ENCODE assay signal across 13 cellular contexts in genomic region chr12:46131729-46132128, GRCh38.
DNase-seq lines count a peak whose midpoint lies in the region; ATAC-seq and TF ChIP-seq lines count a peak whose summit lies in the region.
"Had no signal": no experiment of that assay in that cellular context is flagged by ENCODE, and none has a peak within 500 bp of the region (broad histone marks: within the 10 kb centered on the region; RNA-seq: fewer than 3 reads in every experiment).

No MANE protein-coding gene starts in this region.

- DNase-seq in NB4 (ENCODE audit: low read depth) (peak; percentile 41), epithelial cell of proximal tubule (ENCODE audit: low read depth) (no peak), osteocyte (ENCODE audit: extremely low spot score, unreplicated experiment) (no peak)
- no peak for DNase-seq in activated naive CD4-positive, alpha-beta T cell treated with anti-CD3 and anti-CD28 coated beads, Interleukin-2, amount 50 U/mL, for 72 hours (ENCODE audit: low spot score in 2 of 2)
- DNase-seq in activated CD4-positive, CD25-positive, alpha-beta regulatory T cell treated with anti-CD3 and anti-CD28 coated beads, Interleukin-2, amount 50 U/mL, for 72 hours: no peak
- no peak for DNase-seq in activated naive CD4-positive, alpha-beta T cell treated with Interleukin-2 at 50 U/mL for 16 hours
- DNase-seq: activated CD8-positive, alpha-beta memory T cell treated with anti-CD3 and anti-CD28 coated beads, Interleukin-2, amount 50 U/mL, for 48 hours; heart right ventricle; NCI-H2029 treated with DMSO at 0.1 percent for 48 hours; nephron progenitor cell; testis had no signal

- peaks cover 9% of the 10 kb centered on the region for H3K4me1 Mint-ChIP-seq in osteocyte (ENCODE audit: unreplicated experiment)

- no peak for ATAC-seq in activated naive CD4-positive, alpha-beta T cell treated with anti-CD3 and anti-CD28 coated beads, Interleukin-2, amount 50 U/mL, for 72 hours

- H3K4me3 ChIP-seq in NB4 (ENCODE audit: low read depth, low read length) (no peak overlapping the region), epithelial cell of proximal tubule (ENCODE audit: low read depth, low read length) (no peak overlapping the region)
- H3K4me3 ChIP-seq: breast epithelium, heart right ventricle, testis had no signal

- H3K4me3 Mint-ChIP-seq in osteocyte (ENCODE audit: unreplicated experiment): no peak overlapping the region
- H3K4me3 Mint-ChIP-seq: nephron progenitor cell had no signal

- peak; percentile 30 for TF ChIP-seq CTCF in GM12873 (IDR thresholded peaks at IDR 0.05; ENCODE audit: insufficient read depth, low read depth, low read length, missing control alignments)
- TF ChIP-seq CTCF in NB4 (IDR thresholded peaks at IDR 0.05; ENCODE audit: low read depth, low read length): no peak
- peak; percentile 12 for TF ChIP-seq CTCF in epithelial cell of proximal tubule (conservative IDR thresholded peaks at IDR 0.05; ENCODE audit: low read depth, low read length)
- peak; percentile 21 for TF ChIP-seq CTCF in osteocyte (IDR thresholded peaks at IDR 0.05)

- H3K27me3 Mint-ChIP-seq in osteocyte (ENCODE audit: unreplicated experiment): peaks cover 12% of the 10 kb centered on the region

- TF ChIP-seq POLR2A in NB4 (IDR thresholded peaks at IDR 0.05; ENCODE audit: extremely low read depth, insufficient read length): no peak

- no peaks in the 10 kb centered on the region for H3K36me3 Mint-ChIP-seq in osteocyte (ENCODE audit: unreplicated experiment)
- no peaks in the 10 kb centered on the region for H3K36me3 Mint-ChIP-seq in activated naive CD4-positive, alpha-beta T cell treated with anti-CD3 and anti-CD28 coated beads, Interleukin-2, amount 50 U/mL, for 72 hours

- no peak overlapping the region for H3K27ac Mint-ChIP-seq in osteocyte (ENCODE audit: unreplicated experiment)
- no peak overlapping the region for H3K27ac Mint-ChIP-seq in activated naive CD4-positive, alpha-beta T cell treated with anti-CD3 and anti-CD28 coated beads, Interleukin-2, amount 50 U/mL, for 72 hours
- H3K27ac Mint-ChIP-seq: nephron progenitor cell had no signal

- no peaks in the 10 kb centered on the region for H3K9me3 Mint-ChIP-seq in osteocyte (ENCODE audit: unreplicated experiment)
- H3K9me3 Mint-ChIP-seq in activated naive CD4-positive, alpha-beta T cell treated with anti-CD3 and anti-CD28 coated beads, Interleukin-2, amount 50 U/mL, for 72 hours: no peaks in the 10 kb centered on the region
- H3K9me3 Mint-ChIP-seq: nephron progenitor cell had no signal
